ENCODE assay signal across 1 cellular context in genomic region chr1:97893844-97894243, GRCh38.
TF ChIP-seq lines count a peak whose summit lies in the region.

No MANE protein-coding gene starts in this region.

TF ChIP-seq in A549, 52 proteins besides CTCF, POLR2A, EP300 and RAD21:
- TF ChIP-seq CBX8 (IDR thresholded peaks at IDR 0.05): no peak
- TF ChIP-seq FOXS1 (CRISPR knock-in tag; IDR thresholded peaks at IDR 0.05): no peak
- no peak for TF ChIP-seq ZC3H11A (IDR thresholded peaks at IDR 0.05)
- TF ChIP-seq MAZ (IDR thresholded peaks at IDR 0.05; ENCODE audit: borderline replicate concordance, low read depth, low read length): no peak
- TF ChIP-seq HEYL (CRISPR knock-in tag; IDR thresholded peaks at IDR 0.05): no peak
- TF ChIP-seq JUN (IDR thresholded peaks at IDR 0.05): no peak
- TF ChIP-seq, protein P1, sequence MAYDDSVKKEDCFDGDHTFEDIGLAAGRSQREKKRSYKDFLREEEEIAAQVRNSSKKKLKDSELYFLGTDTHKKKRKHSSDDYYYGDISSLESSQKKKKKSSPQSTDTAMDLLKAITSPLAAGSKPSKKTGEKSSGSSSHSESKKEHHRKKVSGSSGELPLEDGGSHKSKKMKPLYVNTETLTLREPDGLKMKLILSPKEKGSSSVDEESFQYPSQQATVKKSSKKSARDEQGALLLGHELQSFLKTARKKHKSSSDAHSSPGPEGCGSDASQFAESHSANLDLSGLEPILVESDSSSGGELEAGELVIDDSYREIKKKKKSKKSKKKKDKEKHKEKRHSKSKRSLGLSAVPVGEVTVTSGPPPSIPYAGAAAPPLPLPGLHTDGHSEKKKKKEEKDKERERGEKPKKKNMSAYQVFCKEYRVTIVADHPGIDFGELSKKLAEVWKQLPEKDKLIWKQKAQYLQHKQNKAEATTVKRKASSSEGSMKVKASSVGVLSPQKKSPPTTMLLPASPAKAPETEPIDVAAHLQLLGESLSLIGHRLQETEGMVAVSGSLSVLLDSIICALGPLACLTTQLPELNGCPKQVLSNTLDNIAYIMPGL (CRISPR knock-in tag; IDR thresholded peaks at IDR 0.05; ENCODE audit: borderline replicate concordance): no peak
- no peak for TF ChIP-seq BHLHE40 (IDR thresholded peaks at IDR 0.05; ENCODE audit: low read depth, low read length)
- TF ChIP-seq, protein P2, sequence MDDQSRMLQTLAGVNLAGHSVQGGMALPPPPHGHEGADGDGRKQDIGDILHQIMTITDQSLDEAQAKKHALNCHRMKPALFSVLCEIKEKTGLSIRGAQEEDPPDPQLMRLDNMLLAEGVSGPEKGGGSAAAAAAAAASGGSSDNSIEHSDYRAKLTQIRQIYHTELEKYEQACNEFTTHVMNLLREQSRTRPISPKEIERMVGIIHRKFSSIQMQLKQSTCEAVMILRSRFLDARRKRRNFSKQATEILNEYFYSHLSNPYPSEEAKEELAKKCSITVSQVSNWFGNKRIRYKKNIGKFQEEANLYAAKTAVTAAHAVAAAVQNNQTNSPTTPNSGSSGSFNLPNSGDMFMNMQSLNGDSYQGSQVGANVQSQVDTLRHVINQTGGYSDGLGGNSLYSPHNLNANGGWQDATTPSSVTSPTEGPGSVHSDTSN (IDR thresholded peaks at IDR 0.05): no peak
- TF ChIP-seq ATOH8 (CRISPR knock-in tag; IDR thresholded peaks at IDR 0.05; ENCODE audit: low read depth): no peak
- no peak for TF ChIP-seq SREBF2 (IDR thresholded peaks at IDR 0.05)
- TF ChIP-seq TFCP2L1 (CRISPR knock-in tag; IDR thresholded peaks at IDR 0.05): no peak
- no peak for TF ChIP-seq CHD4 (IDR thresholded peaks at IDR 0.05; ENCODE audit: borderline replicate concordance)
- TF ChIP-seq, protein P3, sequence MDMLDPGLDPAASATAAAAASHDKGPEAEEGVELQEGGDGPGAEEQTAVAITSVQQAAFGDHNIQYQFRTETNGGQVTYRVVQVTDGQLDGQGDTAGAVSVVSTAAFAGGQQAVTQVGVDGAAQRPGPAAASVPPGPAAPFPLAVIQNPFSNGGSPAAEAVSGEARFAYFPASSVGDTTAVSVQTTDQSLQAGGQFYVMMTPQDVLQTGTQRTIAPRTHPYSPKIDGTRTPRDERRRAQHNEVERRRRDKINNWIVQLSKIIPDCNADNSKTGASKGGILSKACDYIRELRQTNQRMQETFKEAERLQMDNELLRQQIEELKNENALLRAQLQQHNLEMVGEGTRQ (IDR thresholded peaks at IDR 0.05): no peak
- TF ChIP-seq NR3C1 (IDR thresholded peaks at IDR 0.05): no peak
